Comparison of ENCODE assay signal across 8 cellular contexts in genomic region chr12:125533434-125534029, GRCh38.
DNase-seq lines count a peak whose midpoint lies in the region; ATAC-seq and TF ChIP-seq lines count a peak whose summit lies in the region.

No MANE protein-coding gene starts in this region.

- TF ChIP-seq POLR2A in lower leg skin (IDR thresholded peaks at IDR 0.05) = no peak

- H3K9me3 ChIP-seq in mammary epithelial cell (replicated peaks; ENCODE audit: insufficient read depth, low read length) = peaks cover 7% of the 10 kb centered on the region

- H3K79me2 ChIP-seq in mammary epithelial cell (ENCODE audit: insufficient read depth, low read length) = no peaks in the 10 kb centered on the region

- no peak overlapping the region for H2AFZ ChIP-seq in mammary epithelial cell (ENCODE audit: low read depth, low read length)

- no peaks in the 10 kb centered on the region for H4K20me1 ChIP-seq in mammary epithelial cell (ENCODE audit: insufficient read depth, low read length)

- dilution Hi-C loops in mammary epithelial cell (cut with HindIII; ENCODE audit: low sequenced_read_pairs) = no loop called here

- no peaks in the 10 kb centered on the region for H3K4me1 Mint-ChIP-seq in MCF 10A (ENCODE audit: insufficient read depth, unreplicated experiment)

- no peaks in the 10 kb centered on the region for H3K27me3 ChIP-seq in mammary epithelial cell (ENCODE audit: insufficient read depth, low read length)

- H3K9me3 Mint-ChIP-seq in MCF 10A (ENCODE audit: unreplicated experiment) = no peaks in the 10 kb centered on the region

- no peak overlapping the region for H3K4me3 Mint-ChIP-seq in MCF 10A (ENCODE audit: unreplicated experiment)

- intact Hi-C loops in MCF 10A (cut with micrococcal nuclease) (loop anchor here (1.0 to 5.0 kb wide), 3 partner anchors 1083 to 1341 kb away; no protein-coding TSS in a partner anchor), mammary epithelial cell (cut with micrococcal nuclease) (loop anchor here (2.0 kb wide), 1 partner anchor 29 kb away; no protein-coding TSS in a partner anchor), lower leg skin (cut with DNase I; ENCODE audit: low total_unique reads) (no loop called here)

- no peaks in the 10 kb centered on the region for H3K36me3 Mint-ChIP-seq in MCF 10A (ENCODE audit: insufficient read depth, unreplicated experiment)

- POLR2A ChIA-PET in MCF 10A (lab: Yijun Ruan, JAX) = no interaction called here

- WGBS in mammary epithelial cell (ENCODE audit: low coverage, missing lambda C conversion rate) = 26% methylated on average over 11 of the region's 29 CpGs
- 9 to 10% methylated on average over 29 of the region's 29 CpGs for WGBS in lower leg skin, 2 donors

- H3K4me2 ChIP-seq in mammary epithelial cell (ENCODE audit: insufficient read depth, low read depth, low read length) = no peak overlapping the region

- CTCF ChIA-PET in MCF 10A (lab: Yijun Ruan, JAX) (interaction anchor here (0.6 to 4.0 kb wide), 30 partner anchors 9 to 1834 kb away, joined by 3 to 12 read pairs (median 3); no protein-coding TSS in a partner anchor), mammary epithelial cell (lab: Charles Lee; ENCODE audit: low non-redundant PET) (no interaction called here)

- no peak overlapping the region for H3K27ac ChIP-seq in mammary epithelial cell (ENCODE audit: insufficient read depth, low read depth, low read length)

- no peak overlapping the region for H3K27ac Mint-ChIP-seq in MCF 10A (ENCODE audit: low read depth, unreplicated experiment)

- H3K27me3 Mint-ChIP-seq in MCF 10A (ENCODE audit: insufficient read depth, unreplicated experiment) = no peaks in the 10 kb centered on the region

- in situ Hi-C loops in mammary epithelial cell (cut with MboI; ENCODE audit: low sequenced_read_pairs in 2 of 2) = no loop called here

- peak; percentile 70 for ATAC-seq in HG02981 (IDR thresholded peaks at IDR 0.05; ENCODE audit: unreplicated experiment)

- H3K4me3 ChIP-seq in mammary epithelial cell (replicated peaks in 1 of 3; ENCODE audit: insufficient read depth in 1 of 3, low read depth in 2 of 3, low read length in 3 of 3) = no peak overlapping the region
- no peak overlapping the region for H3K4me3 ChIP-seq in foreskin fibroblast (ENCODE audit: low read depth in 1 of 2, low read length in 2 of 2)
- H3K4me3 ChIP-seq in lower leg skin (ENCODE audit: low read depth, poor library complexity, severe bottlenecking) = no peak overlapping the region

- no peak overlapping the region for H3K9ac ChIP-seq in mammary epithelial cell (ENCODE audit: insufficient read depth, low read length)

- BruUV-seq in MCF 10A (replicated peaks; lab: Mats Ljungman, UMichigan) (no TSS peak), mammary epithelial cell (replicated peaks; lab: Mats Ljungman, UMichigan) (no TSS peak)

- TF ChIP-seq CTCF in MCF 10A (IDR thresholded peaks at IDR 0.05; ENCODE audit: unreplicated experiment) (peak; percentile 90), mammary epithelial cell (conservative IDR thresholded peaks at IDR 0.05 in 1 of 2, IDR thresholded peaks at IDR 0.05 in 1 of 2; ENCODE audit: extremely low read depth in 1 of 2, insufficient read depth in 1 of 2, low read depth in 1 of 2, low read length in 2 of 2) (peak in 1 of 2 donors; percentile 40), foreskin fibroblast (IDR thresholded peaks at IDR 0.05; ENCODE audit: low read depth, low read length) (peak; percentile 16), lower leg skin (IDR thresholded peaks at IDR 0.05) (no peak)

- DNase-seq in MCF 10A (ENCODE audit: unreplicated experiment) (peak; percentile 34), mammary epithelial cell (no peak), SHP77 (lab: John Stamatoyannopoulos, UW) (peak; percentile 27 to 63), foreskin fibroblast (no peak), retina (peak; percentile 86), dedifferentiated amniotic fluid mesenchymal stem cell (ENCODE audit: extremely low spot score) (no peak), lower leg skin (ENCODE audit: low spot score in 2 of 2) (no peak)

- H3K4me1 ChIP-seq in mammary epithelial cell (ENCODE audit: insufficient read depth, low read length) = no peaks in the 10 kb centered on the region

- no peaks in the 10 kb centered on the region for H3K36me3 ChIP-seq in mammary epithelial cell (ENCODE audit: insufficient read depth, low read length)

Comparison
In these comparisons a context has a peak if more than half of its experiments do, and no peak if none do; other contexts are left out.
1. DNase-seq: peak in MCF 10A (single experiment), SHP77 (2 of 2) and retina (single experiment); none in mammary epithelial cell (single experiment), foreskin fibroblast (0 of 2), dedifferentiated amniotic fluid mesenchymal stem cell (single experiment) and lower leg skin (0 of 2).
2. CTCF ChIP-seq: peak in MCF 10A (single experiment) and foreskin fibroblast (single experiment); none in lower leg skin (0 of 3).